ENCODE assay signal across 11 cellular contexts in the genomic region with DNA sequence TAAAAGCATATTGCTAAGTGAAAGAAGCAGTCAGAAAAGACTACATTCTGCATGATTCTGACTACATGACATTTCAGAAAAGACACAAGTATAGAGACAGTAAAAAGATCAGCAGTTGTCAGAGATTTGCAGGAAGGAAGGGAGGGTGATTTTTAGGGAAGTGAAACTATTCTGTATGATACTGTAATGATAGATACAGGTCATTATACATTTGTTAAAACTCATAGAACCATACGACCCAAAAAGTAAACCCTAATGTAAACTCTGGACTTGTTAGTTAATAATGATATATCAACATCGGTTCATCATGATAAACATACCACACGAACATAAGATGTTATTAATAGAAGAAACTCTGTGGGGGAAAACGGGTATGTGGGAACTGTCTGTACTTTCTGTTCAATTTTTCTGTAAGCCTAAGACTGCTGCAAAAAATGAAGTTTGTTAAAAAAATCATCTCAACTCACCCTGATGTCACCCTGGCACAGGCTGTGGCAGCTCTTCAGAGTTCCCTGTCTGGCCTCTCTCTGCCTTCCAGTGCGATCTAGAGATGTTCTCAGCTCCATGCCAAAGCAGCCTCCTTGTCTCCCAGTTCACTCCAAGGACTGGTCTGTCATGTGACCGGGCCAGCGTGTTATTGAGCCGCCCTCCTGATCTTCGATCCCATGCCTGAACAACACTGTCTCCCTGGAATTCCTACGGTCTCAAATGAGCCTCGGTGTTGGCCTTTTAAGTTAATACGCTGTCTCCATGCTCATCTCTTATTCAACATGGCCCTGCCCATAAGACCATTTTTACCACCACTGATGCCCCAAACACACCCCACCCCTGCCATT. TPM values are rescaled to one million over a fixed set of nuclear protein-coding genes. Genes with fewer than 3 reads are reported as not detected.
A peak's percentile ranks its signal among the peaks of the same experiment; 100 is the strongest.
DNase-seq lines count a peak whose midpoint lies in the region; ATAC-seq and TF ChIP-seq lines count a peak whose summit lies in the region.
"Had no signal": no experiment of that assay in that cellular context is flagged by ENCODE, and none has a peak within 500 bp of the region (broad histone marks: within the 10 kb centered on the region; RNA-seq: fewer than 3 reads in every experiment).

No MANE protein-coding gene starts in this region.

- no peak overlapping the region for H2AFZ ChIP-seq in SU-DHL-6 (ENCODE audit: low read depth, low read length, severe bottlenecking)

- no peak overlapping the region for H3K9ac ChIP-seq in SU-DHL-6 (ENCODE audit: low read length)

- H3K4me3 ChIP-seq in GM12865 (ENCODE audit: low read depth, low read length) (no peak overlapping the region), SU-DHL-6 (ENCODE audit: insufficient read depth, low read length, poor library complexity, severe bottlenecking) (no peak overlapping the region), gastrocnemius medialis (no peak overlapping the region)

- H3K27me3 ChIP-seq in SU-DHL-6 (ENCODE audit: low read length) (no peaks in the 10 kb centered on the region), gastrocnemius medialis (no peaks in the 10 kb centered on the region)

- no peaks in the 10 kb centered on the region for H3K4me1 ChIP-seq in gastrocnemius medialis

- H3K9me3 ChIP-seq in SU-DHL-6 (ENCODE audit: insufficient read depth, low read length) = no peaks in the 10 kb centered on the region
- H3K9me3 ChIP-seq in gastrocnemius medialis = no peaks in the 10 kb centered on the region

- no peaks in the 10 kb centered on the region for H3K9me2 ChIP-seq in SU-DHL-6 (replicated peaks; ENCODE audit: insufficient read depth, low read length)

- intact Hi-C loops in gastrocnemius medialis (cut with DNase I; ENCODE audit: low total_unique reads) = no loop called here

- peak; percentile 95 for ATAC-seq in GM21381 (IDR thresholded peaks at IDR 0.05; ENCODE audit: unreplicated experiment)
- ATAC-seq in HG03159 (IDR thresholded peaks at IDR 0.05; ENCODE audit: unreplicated experiment) = peak; percentile 98
- no peak for ATAC-seq in gastrocnemius medialis
- ATAC-seq in naive thymus-derived CD8-positive, alpha-beta T cell = no peak

- H3K36me3 Mint-ChIP-seq in naive thymus-derived CD8-positive, alpha-beta T cell = no peaks in the 10 kb centered on the region
- H3K36me3 Mint-ChIP-seq: brain had no signal

- no peak for TF ChIP-seq CTCF in GM12865 (IDR thresholded peaks at IDR 0.05; ENCODE audit: insufficient read depth, low read depth, low read length, missing control alignments)
- TF ChIP-seq CTCF in SU-DHL-6 (IDR thresholded peaks at IDR 0.05; ENCODE audit: insufficient read depth, low read length, poor library complexity, severe bottlenecking) = no peak
- no peak for TF ChIP-seq CTCF in gastrocnemius medialis (IDR thresholded peaks at IDR 0.05 in 4 of 5, conservative IDR thresholded peaks at IDR 0.05 in 1 of 5)

- H3K4me3 Mint-ChIP-seq in naive thymus-derived CD8-positive, alpha-beta T cell = peak overlapping the region in 1 of 10 donors; percentile 37

- no peaks in the 10 kb centered on the region for H4K20me1 ChIP-seq in SU-DHL-6 (ENCODE audit: low read depth, low read length)

- peak; percentile 38 for DNase-seq in GM12865 (ENCODE audit: low read depth)
- no peak for DNase-seq in gastrocnemius medialis
- no peak for DNase-seq in stimulated activated CD4-positive, alpha-beta T cell treated with anti-CD3 and anti-CD28 coated beads, Interleukin-15, amount 100 ng/mL, for 24 hours
- DNase-seq in NK-92 treated with Interleukin-12 subunit alpha and Interleukin-12 subunit beta, amount 100 ng/mL, for 24 hours (lab: John Stamatoyannopoulos, UW) = no peak
- no peak for DNase-seq in naive thymus-derived CD8-positive, alpha-beta T cell
- DNase-seq: substantia nigra had no signal

- H3K27ac Mint-ChIP-seq in naive thymus-derived CD8-positive, alpha-beta T cell = no peak overlapping the region

- in situ Hi-C loops in gastrocnemius medialis (cut with MboI; ENCODE audit: low sequenced_read_pairs in 4 of 4) = no loop called here

- peaks cover 0 to 16% (median under 1%) of the 10 kb centered on the region in 4 donors for H3K4me1 Mint-ChIP-seq in naive thymus-derived CD8-positive, alpha-beta T cell

- POLR2A ChIA-PET in naive thymus-derived CD8-positive, alpha-beta T cell (lab: Charles Lee) = no interaction called here

- no peak for TF ChIP-seq POLR2A in gastrocnemius medialis (IDR thresholded peaks at IDR 0.05)

- H3K27ac ChIP-seq in SU-DHL-6 (ENCODE audit: low read depth, low read length) (no peak overlapping the region), gastrocnemius medialis (no peak overlapping the region)

- H3K36me3 ChIP-seq in SU-DHL-6 (ENCODE audit: low read length) (no peaks in the 10 kb centered on the region), gastrocnemius medialis (no peaks in the 10 kb centered on the region)

- H3F3A ChIP-seq in SU-DHL-6 (ENCODE audit: insufficient read depth) = no peaks in the 10 kb centered on the region

- peaks cover 6 to 27% (median 19%) of the 10 kb centered on the region in 5 donors for H3K27me3 Mint-ChIP-seq in naive thymus-derived CD8-positive, alpha-beta T cell

- H3K4me2 ChIP-seq in SU-DHL-6 (ENCODE audit: low read depth, low read length, poor library complexity, severe bottlenecking) = peak overlapping the region; percentile 23

- no peaks in the 10 kb centered on the region for H3K9me3 Mint-ChIP-seq in naive thymus-derived CD8-positive, alpha-beta T cell
- H3K9me3 Mint-ChIP-seq: brain had no signal

- H3K79me2 ChIP-seq in SU-DHL-6 (ENCODE audit: insufficient read depth, low read length) = no peaks in the 10 kb centered on the region

RNA-seq across cellular contexts. Expression of a gene that starts 35.4 kb away (rescaled TPM):
- under 1 TPM; 0.10 to 0.65 (median 0.39) TPM for total RNA-seq in gastrocnemius medialis
- not detected for total RNA-seq in naive thymus-derived CD8-positive, alpha-beta T cell
- polyA plus RNA-seq in naive thymus-derived CD8-positive, alpha-beta T cell = not detected
- total RNA-seq: NCI-H460 had no signal

Comparison
In these comparisons a context has a peak if more than half of its experiments do, and no peak if none do; other contexts are left out.
1. ATAC-seq: peak in GM21381 (single experiment) and HG03159 (single experiment); none in gastrocnemius medialis (0 of 2) and naive thymus-derived CD8-positive, alpha-beta T cell (0 of 2).